ENCODE assay signal across 8 cellular contexts in genomic region chr13:80342541-80343371, GRCh38.
DNase-seq lines count a peak whose midpoint lies in the region; ATAC-seq and TF ChIP-seq lines count a peak whose summit lies in the region.

No MANE protein-coding gene starts in this region.

- DNase-seq in AG09319 (ENCODE audit: extremely low read depth, low read depth) = no peak
- peak; percentile 72 for DNase-seq in NCI-H748 treated with DMSO at 0.1 percent for 48 hours (lab: John Stamatoyannopoulos, UW)
- DNase-seq in activated CD8-positive, alpha-beta memory T cell treated with anti-CD3 and anti-CD28 coated beads, Interleukin-2, amount 50 U/mL, for 48 hours = peak; percentile 95
- DNase-seq in epidermal melanocyte (ENCODE audit: insufficient read length, low spot score) = peak; percentile 55
- peak; percentile 89 for DNase-seq in midbrain (lab: John Stamatoyannopoulos, UW)
- peak; percentile 55 for DNase-seq in stimulated activated CD8-positive, alpha-beta memory T cell treated with anti-CD3 and anti-CD28 coated beads, Interleukin-4, amount 100 ng/mL, for 24 hours (ENCODE audit: low read depth)

- peak; percentile 44 for ATAC-seq in GM18870 (IDR thresholded peaks at IDR 0.05; ENCODE audit: unreplicated experiment)
- ATAC-seq in HG03135 (IDR thresholded peaks at IDR 0.05; ENCODE audit: unreplicated experiment) = peak; percentile 56

- peak; percentile 75 for TF ChIP-seq CTCF in AG09319 (IDR thresholded peaks at IDR 0.05; ENCODE audit: low read depth, low read length)
